8 cellular contexts compared by ENCODE assay signal in genomic region chr2:96859338-96859649, GRCh38. TPM values are rescaled to one million over a fixed set of nuclear protein-coding genes. Genes with fewer than 3 reads are reported as not detected.
DNase-seq lines count a peak whose midpoint lies in the region; ATAC-seq, FAIRE-seq and TF ChIP-seq lines count a peak whose summit lies in the region.

No MANE protein-coding gene starts in this region.

- no peak for FAIRE-seq in astrocyte (lab: Jason Lieb, UNC)

- H3K4me1 Mint-ChIP-seq in activated CD4-positive, alpha-beta T cell treated with anti-CD3 and anti-CD28 coated beads, Interleukin-2, amount 10 ng/mL, durations not matched to agents 24 days and 14 days, result peaks cover 26% of the 10 kb centered on the region
- peaks cover 8% of the 10 kb centered on the region for H3K4me1 Mint-ChIP-seq in astrocyte (ENCODE audit: low read depth, unreplicated experiment)

- H3K9me3 ChIP-seq in astrocyte (ENCODE audit: insufficient read depth, low read depth, low read length), result no peaks in the 10 kb centered on the region
- no peaks in the 10 kb centered on the region for H3K9me3 ChIP-seq in mesenchymal stem cell (ENCODE audit: control insufficient read depth, low read length)
- H3K9me3 ChIP-seq in tibial artery, result no peaks in the 10 kb centered on the region

- H3K36me3 ChIP-seq in astrocyte (ENCODE audit: insufficient read depth, low read length) (peaks cover 18% of the 10 kb centered on the region), mesenchymal stem cell (ENCODE audit: control insufficient read depth in 1 of 2, insufficient read depth in 2 of 2, low read depth in 1 of 2, low read length in 2 of 2) (peaks cover 41 to 42% of the 10 kb centered on the region in 2 experiments), tibial artery (peaks cover 43 to 51% (median 44%) of the 10 kb centered on the region in 3 donors)

- no peak for DNase-seq in activated CD4-positive, alpha-beta T cell treated with anti-CD3 and anti-CD28 coated beads, Interleukin-2, amount 10 ng/mL, durations not matched to agents 24 days and 14 days
- no peak for DNase-seq in activated CD4-positive, alpha-beta T cell treated with anti-CD3 and anti-CD28 coated beads for 48 hours
- DNase-seq in astrocyte (ENCODE audit: low read depth), result no peak
- peak; percentile 25 for DNase-seq in mesenchymal stem cell
- DNase-seq in tibial artery, result peak; percentile 76 to 95
- no peak for DNase-seq in hepatic stellate cell (ENCODE audit: low spot score)
- DNase-seq in DMS114 treated with DMSO at 0.1 percent for 48 hours (lab: John Stamatoyannopoulos, UW; ENCODE audit: unreplicated experiment), result no peak

- peak overlapping the region; percentile 7 for H2AK5ac ChIP-seq in mesenchymal stem cell (ENCODE audit: low read length, severe bottlenecking)

- H3K36me3 Mint-ChIP-seq in activated CD4-positive, alpha-beta T cell treated with anti-CD3 and anti-CD28 coated beads, Interleukin-2, amount 10 ng/mL, durations not matched to agents 24 days and 14 days (ENCODE audit: low read depth), result peaks cover 23% of the 10 kb centered on the region
- H3K36me3 Mint-ChIP-seq in astrocyte (ENCODE audit: low read depth, unreplicated experiment), result peaks cover 11% of the 10 kb centered on the region

- no peak overlapping the region for H2BK120ac ChIP-seq in mesenchymal stem cell (ENCODE audit: low read depth, low read length)

- H3K4ac ChIP-seq in mesenchymal stem cell (ENCODE audit: low read depth in 1 of 2, low read length in 2 of 2), result no peak overlapping the region

- H3K4me1 ChIP-seq in astrocyte (ENCODE audit: insufficient read depth, low read length) (peaks cover 19% of the 10 kb centered on the region), mesenchymal stem cell (ENCODE audit: control insufficient read depth, insufficient read depth, low read depth, low read length) (peaks cover 22% of the 10 kb centered on the region), tibial artery (peaks cover 0 to 40% (median 30%) of the 10 kb centered on the region in 4 donors)

- WGBS in mesenchymal stem cell, result 63% methylated on average over 4 of the region's 4 CpGs

- H3K79me1 ChIP-seq in mesenchymal stem cell (replicated peaks; ENCODE audit: low read length, poor library complexity, severe bottlenecking), result peaks cover 46% of the 10 kb centered on the region

- no peak overlapping the region for H2BK5ac ChIP-seq in mesenchymal stem cell (ENCODE audit: low read depth, low read length, poor library complexity, severe bottlenecking)

- H3K27ac ChIP-seq in astrocyte (ENCODE audit: low read depth, low read length) (no peak overlapping the region), mesenchymal stem cell (ENCODE audit: low read length, poor library complexity, severe bottlenecking) (no peak overlapping the region), tibial artery (peak overlapping the region; percentile 84 to 96)

- no peak overlapping the region for H2BK12ac ChIP-seq in mesenchymal stem cell (ENCODE audit: low read length in 2 of 2)

- no peak overlapping the region for H3K14ac ChIP-seq in mesenchymal stem cell (ENCODE audit: low read length in 2 of 2)

- H3K79me2 ChIP-seq in astrocyte (ENCODE audit: insufficient read depth, low read length), result peaks cover 26% of the 10 kb centered on the region

- H2AFZ ChIP-seq in astrocyte (ENCODE audit: low read depth, low read length) (no peak overlapping the region), mesenchymal stem cell (ENCODE audit: low read depth, low read length) (no peak overlapping the region)

- H3K4me3 Mint-ChIP-seq in activated CD4-positive, alpha-beta T cell treated with anti-CD3 and anti-CD28 coated beads, Interleukin-2, amount 10 ng/mL, durations not matched to agents 24 days and 14 days, result peak overlapping the region; percentile 92
- H3K4me3 Mint-ChIP-seq in astrocyte (ENCODE audit: unreplicated experiment), result peak overlapping the region; percentile 68

- no peak overlapping the region for H3K23ac ChIP-seq in mesenchymal stem cell (ENCODE audit: low read length in 2 of 2)

- H3K27me3 Mint-ChIP-seq in activated CD4-positive, alpha-beta T cell treated with anti-CD3 and anti-CD28 coated beads, Interleukin-2, amount 10 ng/mL, durations not matched to agents 24 days and 14 days, result no peaks in the 10 kb centered on the region
- no peaks in the 10 kb centered on the region for H3K27me3 Mint-ChIP-seq in astrocyte (ENCODE audit: low read depth, unreplicated experiment)

- peak overlapping the region; percentile 73 for H4K91ac ChIP-seq in mesenchymal stem cell (ENCODE audit: low read length)

- peaks cover 60% of the 10 kb centered on the region for H4K20me1 ChIP-seq in astrocyte (ENCODE audit: insufficient read depth, low read length)

- peak overlapping the region; percentile 98 for H3K4me2 ChIP-seq in astrocyte (ENCODE audit: low read length)
- H3K4me2 ChIP-seq in mesenchymal stem cell (ENCODE audit: low read length, poor library complexity, severe bottlenecking), result no peak overlapping the region

- no peak for ATAC-seq in GM21423 (IDR thresholded peaks at IDR 0.05; ENCODE audit: unreplicated experiment)

- intact Hi-C loops in activated CD4-positive, alpha-beta T cell treated with anti-CD3 and anti-CD28 coated beads, Interleukin-2, amount 10 ng/mL, durations not matched to agents 24 days and 14 days (cut with micrococcal nuclease), result no loop called here
- intact Hi-C loops in tibial artery (cut with DNase I; ENCODE audit: low total_unique reads), result loop anchor here (2.0 to 5.0 kb wide), 2 partner anchors 42 to 48 kb away; partner anchors contain the start of gene CNNM3

- H3K18ac ChIP-seq in mesenchymal stem cell (ENCODE audit: low read depth in 1 of 2, low read length in 2 of 2), result peak overlapping the region in 1 of 2 experiments; percentile 16

- H3K9me3 Mint-ChIP-seq in activated CD4-positive, alpha-beta T cell treated with anti-CD3 and anti-CD28 coated beads, Interleukin-2, amount 10 ng/mL, durations not matched to agents 24 days and 14 days, result no peaks in the 10 kb centered on the region
- no peaks in the 10 kb centered on the region for H3K9me3 Mint-ChIP-seq in astrocyte (ENCODE audit: unreplicated experiment)

- peak overlapping the region; percentile 60 for H3K27ac Mint-ChIP-seq in activated CD4-positive, alpha-beta T cell treated with anti-CD3 and anti-CD28 coated beads, Interleukin-2, amount 10 ng/mL, durations not matched to agents 24 days and 14 days
- no peak overlapping the region for H3K27ac Mint-ChIP-seq in astrocyte (ENCODE audit: unreplicated experiment)

- H3K9ac ChIP-seq in astrocyte (ENCODE audit: low read length), result peak overlapping the region; percentile 83
- peak overlapping the region; percentile 70 for H3K9ac ChIP-seq in mesenchymal stem cell (ENCODE audit: low read length)

- H3K4me3 ChIP-seq in astrocyte (ENCODE audit: insufficient read depth, low read depth, low read length), result no peak overlapping the region
- no peak overlapping the region for H3K4me3 ChIP-seq in mesenchymal stem cell (ENCODE audit: insufficient read depth in 1 of 2, low read depth in 1 of 2, low read length in 2 of 2)
- H3K4me3 ChIP-seq in tibial artery, result peak overlapping the region; percentile 77 to 85

- no peak overlapping the region for H4K8ac ChIP-seq in mesenchymal stem cell (ENCODE audit: low read length)

- H2BK15ac ChIP-seq in mesenchymal stem cell (ENCODE audit: low read depth, poor library complexity, severe bottlenecking), result no peak overlapping the region

- no peaks in the 10 kb centered on the region for H3K27me3 ChIP-seq in astrocyte (ENCODE audit: insufficient read depth, low read length)
- no peaks in the 10 kb centered on the region for H3K27me3 ChIP-seq in mesenchymal stem cell (ENCODE audit: control insufficient read depth in 1 of 2, insufficient read depth in 1 of 2, low read length in 2 of 2)
- no peaks in the 10 kb centered on the region for H3K27me3 ChIP-seq in tibial artery

- TF ChIP-seq CTCF in astrocyte (IDR thresholded peaks at IDR 0.05; ENCODE audit: insufficient read depth, low read depth, low read length) (no peak), tibial artery (IDR thresholded peaks at IDR 0.05) (no peak)

RNA-seq across cellular contexts. Expression of gene ANKRD39, which starts 1.5 kb away (rescaled TPM):
- total RNA-seq in activated CD4-positive, alpha-beta T cell treated with anti-CD3 and anti-CD28 coated beads, Interleukin-2, amount 10 ng/mL, durations not matched to agents 24 days and 14 days, result 37.0 and 44.0 TPM in 2 replicates
- total RNA-seq in astrocyte, result 11.9 and 13.7 TPM in 2 replicates
- 11.8 TPM for polyA plus RNA-seq in mesenchymal stem cell (2013, experiment 1 of 2)
- 10.8 TPM for polyA plus RNA-seq in mesenchymal stem cell (2013, experiment 2 of 2)

RNA-seq across cellular contexts. Expression of gene SEMA4C, which starts 10.6 kb away (rescaled TPM):
- total RNA-seq in activated CD4-positive, alpha-beta T cell treated with anti-CD3 and anti-CD28 coated beads, Interleukin-2, amount 10 ng/mL, durations not matched to agents 24 days and 14 days, result 23.8 and 26.1 TPM in 2 replicates
- 30.7 and 32.8 TPM in 2 replicates for total RNA-seq in astrocyte
- polyA plus RNA-seq in mesenchymal stem cell (2013, experiment 1 of 2), result 20.2 TPM
- polyA plus RNA-seq in mesenchymal stem cell (2013, experiment 2 of 2), result 20.7 TPM

RNA-seq across cellular contexts. Expression of gene ANKRD23, which starts 15.5 kb away (rescaled TPM):
- total RNA-seq in activated CD4-positive, alpha-beta T cell treated with anti-CD3 and anti-CD28 coated beads, Interleukin-2, amount 10 ng/mL, durations not matched to agents 24 days and 14 days, result 6.7 and 8.4 TPM in 2 replicates
- 2.5 and 3.3 TPM in 2 replicates for total RNA-seq in astrocyte
- 0.81 TPM for polyA plus RNA-seq in mesenchymal stem cell (2013, experiment 1 of 2)
- 0.89 TPM for polyA plus RNA-seq in mesenchymal stem cell (2013, experiment 2 of 2)

RNA-seq across cellular contexts. Expression of gene CNNM3, which starts 43.2 kb away (rescaled TPM):
- total RNA-seq in activated CD4-positive, alpha-beta T cell treated with anti-CD3 and anti-CD28 coated beads, Interleukin-2, amount 10 ng/mL, durations not matched to agents 24 days and 14 days, result 29.4 and 30.5 TPM in 2 replicates
- total RNA-seq in astrocyte, result 5.6 and 6.5 TPM in 2 replicates
- polyA plus RNA-seq in mesenchymal stem cell (2013, experiment 1 of 2), result 3.8 TPM
- polyA plus RNA-seq in mesenchymal stem cell (2013, experiment 2 of 2), result 3.8 TPM

Comparison
In these comparisons a context has a peak if more than half of its experiments do, and no peak if none do; other contexts are left out.
1. DNase-seq: peak in mesenchymal stem cell (single experiment) and tibial artery (2 of 2); none in activated CD4-positive, alpha-beta T cell treated with anti-CD3 and anti-CD28 coated beads, Interleukin-2, amount 10 ng/mL, durations not matched to agents 24 days and 14 days (single experiment), activated CD4-positive, alpha-beta T cell treated with anti-CD3 and anti-CD28 coated beads for 48 hours (single experiment), astrocyte (single experiment), hepatic stellate cell (single experiment) and DMS114 treated with DMSO at 0.1 percent for 48 hours (single experiment).
2. H3K27ac ChIP-seq: peak in tibial artery (2 of 2); none in astrocyte (single experiment) and mesenchymal stem cell (single experiment).
3. H3K4me3 ChIP-seq: peak in tibial artery (2 of 2); none in astrocyte (single experiment) and mesenchymal stem cell (0 of 2).